Comparison of ENCODE assay signal across 11 cellular contexts in the genomic region with DNA sequence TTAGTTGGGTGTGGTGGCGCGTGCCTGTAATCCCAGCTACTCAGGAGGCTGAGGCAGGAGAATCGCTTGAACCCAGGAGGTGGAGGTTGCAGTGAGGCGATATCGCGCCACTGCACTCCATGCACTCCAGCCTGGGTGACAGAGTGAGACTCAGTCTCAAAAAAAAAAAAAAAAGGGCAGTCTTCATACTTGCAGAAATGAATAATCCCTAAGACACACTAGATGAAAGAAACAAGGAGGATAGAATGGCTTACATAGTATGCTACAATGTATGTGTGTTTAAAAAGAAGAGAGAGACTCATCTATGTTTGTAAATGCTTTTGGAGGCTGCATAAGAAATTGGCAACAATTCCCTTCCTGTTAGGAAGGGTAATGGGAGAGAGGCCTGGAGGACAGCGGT. TPM values are rescaled to one million over a fixed set of nuclear protein-coding genes. Genes with fewer than 3 reads are reported as not detected.
"Had no signal": no experiment of that assay in that cellular context is flagged by ENCODE, and none has a peak within 500 bp of the region (broad histone marks: within the 10 kb centered on the region; RNA-seq: fewer than 3 reads in every experiment).

No MANE protein-coding gene starts in this region.

RNA-seq across cellular contexts. Expression of a gene that starts 17.6 kb away (rescaled TPM):
- total RNA-seq: foreskin keratinocyte, kidney epithelial cell, mesothelial cell of epicardium had no signal

RNA-seq across cellular contexts. Expression of a gene that starts 29.1 kb away (rescaled TPM):
- total RNA-seq: foreskin keratinocyte, kidney epithelial cell, lower leg skin, mesothelial cell of epicardium, omental fat pad, pulmonary artery endothelial cell, right atrium auricular region, transverse colon had no signal
- polyA plus RNA-seq: foreskin keratinocyte, heart left ventricle had no signal

RNA-seq across cellular contexts. Expression of a gene that starts 32.8 kb away (rescaled TPM):
- total RNA-seq: esophagus muscularis mucosa, kidney epithelial cell, lower leg skin, omental fat pad, right atrium auricular region had no signal
- polyA plus RNA-seq: heart left ventricle had no signal

RNA-seq across cellular contexts. Expression of a gene that starts 45.7 kb away (rescaled TPM):
- total RNA-seq: esophagus muscularis mucosa; foreskin keratinocyte; heart left ventricle; kidney epithelial cell; lower leg skin; mesothelial cell of epicardium; omental fat pad; pulmonary artery endothelial cell; right atrium auricular region; T-helper 1 cell treated with Interleukin-12 subunit alpha and Interleukin-12 subunit beta and Interleukin-4 antibody, amounts not matched to agents 30 ng/mL and 1 ng/mL, for 36 hours; transverse colon had no signal
- polyA plus RNA-seq: foreskin keratinocyte, heart left ventricle had no signal
